In genomic region chr4:80004319-80004718, GRCh38 we compare ENCODE assay signal across 22 cellular contexts.
"Had no signal": no experiment of that assay in that cellular context is flagged by ENCODE, and none has a peak within 500 bp of the region (broad histone marks: within the 10 kb centered on the region; RNA-seq: fewer than 3 reads in every experiment).

No MANE protein-coding gene starts in this region.

- H3K27me3 ChIP-seq: ascending aorta, body of pancreas had no signal

- H3K27ac Mint-ChIP-seq: activated CD8-positive, alpha-beta T cell treated with anti-CD3 and anti-CD28 coated beads, Interleukin-2, amount 10 ng/mL, durations not matched to agents 7 days and 5 days; activated naive CD4-positive, alpha-beta T cell treated with anti-CD3 and anti-CD28 coated beads, Interleukin-2, amount 50 U/mL, for 72 hours; activated naive CD8-positive, alpha-beta T cell treated with anti-CD3 and anti-CD28 coated beads, Interleukin-2, amount 50 U/mL, for 24 hours had no signal

- H3K9me3 ChIP-seq: body of pancreas had no signal

- H3K4me1 ChIP-seq: ascending aorta, body of pancreas had no signal

- H3K4me3 ChIP-seq: ascending aorta, body of pancreas, PC-9 had no signal

- H3K36me3 ChIP-seq: ascending aorta had no signal

- ATAC-seq: activated CD4-positive, alpha-beta T cell treated with anti-CD3 and anti-CD28 coated beads for 36 hours; activated CD8-positive, alpha-beta T cell treated with anti-CD3 and anti-CD28 coated beads, Interleukin-2, amount 10 ng/mL, durations not matched to agents 7 days and 5 days; activated naive CD4-positive, alpha-beta T cell treated with anti-CD3 and anti-CD28 coated beads, Interleukin-2, amount 50 U/mL, for 72 hours; activated naive CD8-positive, alpha-beta T cell treated with anti-CD3 and anti-CD28 coated beads, Interleukin-2, amount 50 U/mL, for 24 hours; activated T-cell treated with anti-CD3 and anti-CD28 coated beads, Interleukin-2, amount 50 U/mL, for 72 hours; body of pancreas had no signal

- DNase-seq: activated CD4-positive, alpha-beta T cell treated with anti-CD3 and anti-CD28 coated beads for 36 hours; activated CD4-positive, alpha-beta T cell treated with anti-CD3 and anti-CD28 coated beads, Interleukin-2, amount 50 U/mL, for 1 hour; activated CD8-positive, alpha-beta T cell treated with anti-CD3 and anti-CD28 coated beads, Interleukin-2, amount 10 ng/mL, durations not matched to agents 7 days and 5 days; activated effector memory CD4-positive, alpha-beta T cell treated with Interleukin-2 at 50 U/mL for 16 hours; activated naive CD4-positive, alpha-beta T cell treated with Interleukin-2 at 50 U/mL for 16 hours; activated naive CD8-positive, alpha-beta T cell treated with anti-CD3 and anti-CD28 coated beads, Interleukin-2, amount 50 U/mL, for 24 hours; activated T-cell treated with anti-CD3 and anti-CD28 coated beads, Interleukin-2, amount 50 U/mL, for 72 hours; amniotic stem cell; body of pancreas; central memory CD4-positive, alpha-beta T cell; Karpas-422; MM.1S; NCI-H1105; NCI-H1436; NCI-H1694 treated with DMSO at 0.1 percent for 48 hours; NCI-H2029 treated with DMSO at 0.1 percent for 48 hours; NCI-H524; PC-9; SHP77 treated with DMSO at 0.1 percent for 48 hours had no signal

- H3K27ac ChIP-seq: ascending aorta, body of pancreas, PC-9, VCaP had no signal

- H3K4me3 Mint-ChIP-seq: activated CD4-positive, alpha-beta T cell treated with anti-CD3 and anti-CD28 coated beads for 36 hours; activated CD8-positive, alpha-beta T cell treated with anti-CD3 and anti-CD28 coated beads, Interleukin-2, amount 10 ng/mL, durations not matched to agents 7 days and 5 days; activated naive CD8-positive, alpha-beta T cell treated with anti-CD3 and anti-CD28 coated beads, Interleukin-2, amount 50 U/mL, for 24 hours had no signal

- H3K27me3 Mint-ChIP-seq: activated CD4-positive, alpha-beta T cell treated with anti-CD3 and anti-CD28 coated beads for 36 hours; activated naive CD8-positive, alpha-beta T cell treated with anti-CD3 and anti-CD28 coated beads, Interleukin-2, amount 50 U/mL, for 24 hours had no signal
